In genomic region chr2:107376910-107377309, GRCh38 we compare ENCODE assay signal across 14 cellular contexts.
DNase-seq lines count a peak whose midpoint lies in the region; ATAC-seq and TF ChIP-seq lines count a peak whose summit lies in the region.
"Had no signal": no experiment of that assay in that cellular context is flagged by ENCODE, and none has a peak within 500 bp of the region (broad histone marks: within the 10 kb centered on the region; RNA-seq: fewer than 3 reads in every experiment).

No MANE protein-coding gene starts in this region.

- peaks cover 0 to 11% (median 0%) of the 10 kb centered on the region in 11 donors for H3K9me3 ChIP-seq in heart right ventricle
- H3K9me3 ChIP-seq in left ventricle myocardium inferior (replicated peaks), result peaks cover 6% of the 10 kb centered on the region
- H3K9me3 ChIP-seq in right cardiac atrium (ENCODE audit: control insufficient read depth, low read length), result no peaks in the 10 kb centered on the region
- no peaks in the 10 kb centered on the region for H3K9me3 ChIP-seq in thyroid gland

- DNase-seq in heart right ventricle (peak; percentile 14 to 23), left ventricle myocardium inferior (no peak), NCI-H446 (lab: John Stamatoyannopoulos, UW) (peak; percentile 25 to 78), right cardiac atrium (peak; percentile 16 to 41 (median 28)), thyroid gland (peak; percentile 70 to 77), COLO668 (lab: John Stamatoyannopoulos, UW; ENCODE audit: unreplicated experiment) (no peak)
- DNase-seq in activated naive CD8-positive, alpha-beta T cell treated with anti-CD3 and anti-CD28 coated beads, Interleukin-2, amount 50 U/mL, for 24 hours, result no peak
- DNase-seq: CD4-positive, alpha-beta T cell; DMS79 treated with DMSO at 0.1 percent for 48 hours; EL; H7 had no signal

- TF ChIP-seq POLR2A in thyroid gland (IDR thresholded peaks at IDR 0.05), result no peak

- H3K27ac Mint-ChIP-seq in activated naive CD8-positive, alpha-beta T cell treated with anti-CD3 and anti-CD28 coated beads, Interleukin-2, amount 50 U/mL, for 24 hours, result no peak overlapping the region
- H3K27ac Mint-ChIP-seq: B cell; CD4-positive, alpha-beta T cell; GM23338 had no signal

- H3K4me3 ChIP-seq in heart right ventricle (no peak overlapping the region), left ventricle myocardium inferior (no peak overlapping the region), right cardiac atrium (ENCODE audit: low read length) (no peak overlapping the region), thyroid gland (replicated peaks in 1 of 3) (no peak overlapping the region)
- H3K4me3 ChIP-seq: GM23338 had no signal

- H3K4me1 Mint-ChIP-seq in activated naive CD8-positive, alpha-beta T cell treated with anti-CD3 and anti-CD28 coated beads, Interleukin-2, amount 50 U/mL, for 24 hours, result no peaks in the 10 kb centered on the region
- H3K4me1 Mint-ChIP-seq: B cell, GM23338 had no signal

- H3K27me3 ChIP-seq in heart right ventricle (no peaks in the 10 kb centered on the region), left ventricle myocardium inferior (ENCODE audit: low read depth) (no peaks in the 10 kb centered on the region), right cardiac atrium (ENCODE audit: control insufficient read depth, insufficient read depth) (no peaks in the 10 kb centered on the region), thyroid gland (no peaks in the 10 kb centered on the region)

- no peak overlapping the region for H3K27ac ChIP-seq in heart right ventricle
- no peak overlapping the region for H3K27ac ChIP-seq in left ventricle myocardium inferior (replicated peaks)
- no peak overlapping the region for H3K27ac ChIP-seq in right cardiac atrium (ENCODE audit: low read length)
- H3K27ac ChIP-seq in thyroid gland, result peak overlapping the region; percentile 11 to 57 (median 56)

- no peaks in the 10 kb centered on the region for H3K27me3 Mint-ChIP-seq in activated naive CD8-positive, alpha-beta T cell treated with anti-CD3 and anti-CD28 coated beads, Interleukin-2, amount 50 U/mL, for 24 hours
- H3K27me3 Mint-ChIP-seq: B cell; CD4-positive, alpha-beta T cell had no signal

- no peaks in the 10 kb centered on the region for H3K36me3 ChIP-seq in heart right ventricle
- no peaks in the 10 kb centered on the region for H3K36me3 ChIP-seq in left ventricle myocardium inferior
- no peaks in the 10 kb centered on the region for H3K36me3 ChIP-seq in thyroid gland

- no peak for TF ChIP-seq CTCF in heart right ventricle (IDR thresholded peaks at IDR 0.05)
- TF ChIP-seq CTCF in left ventricle myocardium inferior (IDR thresholded peaks at IDR 0.05; ENCODE audit: borderline replicate concordance), result no peak
- TF ChIP-seq CTCF in thyroid gland (IDR thresholded peaks at IDR 0.05), result no peak

- peaks cover 7% of the 10 kb centered on the region for H3K9me3 Mint-ChIP-seq in activated naive CD8-positive, alpha-beta T cell treated with anti-CD3 and anti-CD28 coated beads, Interleukin-2, amount 50 U/mL, for 24 hours

- ATAC-seq in heart right ventricle (peak in 3 of 8 donors; percentile 56 to 81 (median 71)), right cardiac atrium (peak; percentile 23 to 38)
- ATAC-seq in activated CD4-positive, CD25-positive, alpha-beta regulatory T cell treated with anti-CD3 and anti-CD28 coated beads, Interleukin-2, amount 50 U/mL, for 24 hours, result no peak
- ATAC-seq in activated naive CD8-positive, alpha-beta T cell treated with anti-CD3 and anti-CD28 coated beads, Interleukin-2, amount 50 U/mL, for 24 hours, result no peak
- ATAC-seq: GM23338 had no signal

- peaks cover 0 to 12% (median 0%) of the 10 kb centered on the region in 9 donors for H3K4me1 ChIP-seq in heart right ventricle
- peaks cover 15% of the 10 kb centered on the region for H3K4me1 ChIP-seq in left ventricle myocardium inferior
- peaks cover 2% of the 10 kb centered on the region for H3K4me1 ChIP-seq in right cardiac atrium (ENCODE audit: control insufficient read depth, insufficient read depth, low read length)
- H3K4me1 ChIP-seq in thyroid gland, result peaks cover 3 to 14% of the 10 kb centered on the region in 2 donors

- no peak overlapping the region for H3K4me3 Mint-ChIP-seq in activated naive CD8-positive, alpha-beta T cell treated with anti-CD3 and anti-CD28 coated beads, Interleukin-2, amount 50 U/mL, for 24 hours
- H3K4me3 Mint-ChIP-seq: B cell; CD4-positive, alpha-beta T cell; GM23338 had no signal

- intact Hi-C loops in heart right ventricle (cut with DNase I), result no loop called here
- intact Hi-C loops in left ventricle myocardium inferior (cut with micrococcal nuclease), result no loop called here
- intact Hi-C loops in right cardiac atrium (cut with DNase I), result no loop called here
- intact Hi-C loops in thyroid gland (cut with DNase I), result no loop called here

- 31 to 43% methylated on average over 4 of the region's 4 CpGs for WGBS in heart right ventricle, 2 donors
- 30% methylated on average over 4 of the region's 4 CpGs for WGBS in right cardiac atrium
- 7 to 21% methylated on average over 4 of the region's 4 CpGs for WGBS in thyroid gland, 2 donors

- no peaks in the 10 kb centered on the region for H3K36me3 Mint-ChIP-seq in activated naive CD8-positive, alpha-beta T cell treated with anti-CD3 and anti-CD28 coated beads, Interleukin-2, amount 50 U/mL, for 24 hours (ENCODE audit: low read depth)

Comparison
In these comparisons a context has a peak if more than half of its experiments do, and no peak if none do; other contexts are left out.
1. DNase-seq: peak in heart right ventricle (2 of 2), NCI-H446 (2 of 2), right cardiac atrium (3 of 3) and thyroid gland (2 of 2); none in left ventricle myocardium inferior (single experiment), COLO668 (single experiment) and activated naive CD8-positive, alpha-beta T cell treated with anti-CD3 and anti-CD28 coated beads, Interleukin-2, amount 50 U/mL, for 24 hours (single experiment).
2. ATAC-seq: peak in right cardiac atrium (2 of 2); none in activated CD4-positive, CD25-positive, alpha-beta regulatory T cell treated with anti-CD3 and anti-CD28 coated beads, Interleukin-2, amount 50 U/mL, for 24 hours (0 of 2) and activated naive CD8-positive, alpha-beta T cell treated with anti-CD3 and anti-CD28 coated beads, Interleukin-2, amount 50 U/mL, for 24 hours (single experiment).
3. H3K27ac ChIP-seq: peak in thyroid gland (3 of 3); none in heart right ventricle (0 of 10), left ventricle myocardium inferior (single experiment) and right cardiac atrium (single experiment).